Comparison of ENCODE assay signal across 26 cellular contexts in the genomic region with DNA sequence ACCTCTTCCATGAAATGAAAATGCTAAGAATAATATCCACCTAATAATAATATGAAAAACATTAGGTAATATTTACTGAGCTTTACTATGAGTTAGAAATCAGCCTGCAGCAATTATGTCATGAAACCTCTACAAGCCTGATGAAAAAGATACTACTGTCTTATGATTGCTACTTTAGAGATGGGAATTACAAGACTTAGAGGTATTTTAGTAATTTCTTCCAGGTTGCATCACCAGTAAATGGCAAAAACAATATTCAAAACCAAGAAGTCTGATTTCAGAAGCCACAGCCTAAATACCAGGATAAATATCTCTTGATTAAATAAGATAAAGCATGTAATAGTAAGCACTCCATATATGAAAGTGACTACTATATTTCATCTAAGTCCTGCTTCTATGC. TPM values are rescaled to one million over a fixed set of nuclear protein-coding genes. Genes with fewer than 3 reads are reported as not detected.
DNase-seq lines count a peak whose midpoint lies in the region; ATAC-seq and TF ChIP-seq lines count a peak whose summit lies in the region.
"Had no signal": no experiment of that assay in that cellular context is flagged by ENCODE, and none has a peak within 500 bp of the region (broad histone marks: within the 10 kb centered on the region; RNA-seq: fewer than 3 reads in every experiment).

No MANE protein-coding gene starts in this region.

- peak overlapping the region; percentile 45 for H3K27ac ChIP-seq in skeletal muscle tissue (ENCODE audit: low read depth, low read length)
- H3K27ac ChIP-seq: gastroesophageal sphincter, RWPE1, uterus had no signal

- ATAC-seq in SK-N-SH treated with all-trans-retinoic acid at 6 μM for 48 hours (peak; percentile 47), esophagus mucosa (no peak), GM21360 (IDR thresholded peaks at IDR 0.05; ENCODE audit: unreplicated experiment) (no peak)
- ATAC-seq: gastroesophageal sphincter, HCT116, sciatic nerve, WTC11 had no signal

- H3K4me3 ChIP-seq in fibroblast of mammary gland (ENCODE audit: control insufficient read depth, low read depth, low read length) (no peak overlapping the region), skeletal muscle tissue (ENCODE audit: low read length in 3 of 3) (no peak overlapping the region)
- H3K4me3 ChIP-seq: gastroesophageal sphincter, uterus had no signal

- TF ChIP-seq CTCF in fibroblast of mammary gland (conservative IDR thresholded peaks at IDR 0.05; ENCODE audit: control insufficient read depth, insufficient read depth, low read depth, low read length) = no peak

- no peaks in the 10 kb centered on the region for H3K9me3 ChIP-seq in skeletal muscle tissue (ENCODE audit: control insufficient read depth in 3 of 3, low read length in 3 of 3)
- H3K9me3 ChIP-seq: gastroesophageal sphincter, uterus had no signal

- peaks cover 8 to 22% (median 9%) of the 10 kb centered on the region in 3 donors for H3K4me1 ChIP-seq in skeletal muscle tissue (ENCODE audit: control insufficient read depth in 3 of 3, insufficient read depth in 3 of 3, low read length in 3 of 3)
- H3K4me1 ChIP-seq: uterus had no signal

- DNase-seq in EL (peak; percentile 40), fibroblast of mammary gland (ENCODE audit: low read depth) (peak; percentile 2), DMS 273 (lab: John Stamatoyannopoulos, UW; ENCODE audit: unreplicated experiment) (no peak)
- DNase-seq: activated naive CD8-positive, alpha-beta T cell treated with anti-CD3 and anti-CD28 coated beads, Interleukin-2, amount 10 ng/mL, durations not matched to agents 7 days and 5 days; Calu3; islet precursor cell; KBM-7; MM.1S; NCI-H1436 treated with DMSO at 0.1 percent for 48 hours; NCI-H2171 treated with DMSO at 0.1 percent for 48 hours; NCI-H69; T1000; uterus had no signal

- H3K9ac ChIP-seq in skeletal muscle tissue (ENCODE audit: low read depth in 1 of 3, low read length in 3 of 3) = no peak overlapping the region

- no peaks in the 10 kb centered on the region for H3K27me3 ChIP-seq in skeletal muscle tissue (ENCODE audit: control insufficient read depth in 3 of 3, insufficient read depth in 3 of 3, low read length in 3 of 3)
- H3K27me3 ChIP-seq: gastroesophageal sphincter, uterus had no signal

- H3K36me3 ChIP-seq in skeletal muscle tissue (ENCODE audit: control insufficient read depth in 3 of 3, insufficient read depth in 3 of 3, low read length in 3 of 3) = no peaks in the 10 kb centered on the region
- H3K36me3 ChIP-seq: gastroesophageal sphincter, uterus had no signal

TF ChIP-seq in SK-N-SH treated with all-trans-retinoic acid at 6 μM for 48 hours, 23 proteins besides CTCF, POLR2A, EP300 and RAD21 (continues in another document):
- no peak for TF ChIP-seq BACH2 (CRISPR knock-in tag; IDR thresholded peaks at IDR 0.05; ENCODE audit: borderline replicate concordance)
- TF ChIP-seq ISL1 (CRISPR knock-in tag; IDR thresholded peaks at IDR 0.05) = no peak
- no peak for TF ChIP-seq OSR1 (CRISPR knock-in tag; IDR thresholded peaks at IDR 0.05)
- TF ChIP-seq, protein P1, sequence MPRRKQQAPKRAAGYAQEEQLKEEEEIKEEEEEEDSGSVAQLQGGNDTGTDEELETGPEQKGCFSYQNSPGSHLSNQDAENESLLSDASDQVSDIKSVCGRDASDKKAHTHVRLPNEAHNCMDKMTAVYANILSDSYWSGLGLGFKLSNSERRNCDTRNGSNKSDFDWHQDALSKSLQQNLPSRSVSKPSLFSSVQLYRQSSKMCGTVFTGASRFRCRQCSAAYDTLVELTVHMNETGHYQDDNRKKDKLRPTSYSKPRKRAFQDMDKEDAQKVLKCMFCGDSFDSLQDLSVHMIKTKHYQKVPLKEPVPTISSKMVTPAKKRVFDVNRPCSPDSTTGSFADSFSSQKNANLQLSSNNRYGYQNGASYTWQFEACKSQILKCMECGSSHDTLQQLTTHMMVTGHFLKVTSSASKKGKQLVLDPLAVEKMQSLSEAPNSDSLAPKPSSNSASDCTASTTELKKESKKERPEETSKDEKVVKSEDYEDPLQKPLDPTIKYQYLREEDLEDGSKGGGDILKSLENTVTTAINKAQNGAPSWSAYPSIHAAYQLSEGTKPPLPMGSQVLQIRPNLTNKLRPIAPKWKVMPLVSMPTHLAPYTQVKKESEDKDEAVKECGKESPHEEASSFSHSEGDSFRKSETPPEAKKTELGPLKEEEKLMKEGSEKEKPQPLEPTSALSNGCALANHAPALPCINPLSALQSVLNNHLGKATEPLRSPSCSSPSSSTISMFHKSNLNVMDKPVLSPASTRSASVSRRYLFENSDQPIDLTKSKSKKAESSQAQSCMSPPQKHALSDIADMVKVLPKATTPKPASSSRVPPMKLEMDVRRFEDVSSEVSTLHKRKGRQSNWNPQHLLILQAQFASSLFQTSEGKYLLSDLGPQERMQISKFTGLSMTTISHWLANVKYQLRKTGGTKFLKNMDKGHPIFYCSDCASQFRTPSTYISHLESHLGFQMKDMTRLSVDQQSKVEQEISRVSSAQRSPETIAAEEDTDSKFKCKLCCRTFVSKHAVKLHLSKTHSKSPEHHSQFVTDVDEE (CRISPR knock-in tag; IDR thresholded peaks at IDR 0.05) = no peak
- TF ChIP-seq ZFP30 (CRISPR knock-in tag; IDR thresholded peaks at IDR 0.05) = no peak
- TF ChIP-seq, protein P2, sequence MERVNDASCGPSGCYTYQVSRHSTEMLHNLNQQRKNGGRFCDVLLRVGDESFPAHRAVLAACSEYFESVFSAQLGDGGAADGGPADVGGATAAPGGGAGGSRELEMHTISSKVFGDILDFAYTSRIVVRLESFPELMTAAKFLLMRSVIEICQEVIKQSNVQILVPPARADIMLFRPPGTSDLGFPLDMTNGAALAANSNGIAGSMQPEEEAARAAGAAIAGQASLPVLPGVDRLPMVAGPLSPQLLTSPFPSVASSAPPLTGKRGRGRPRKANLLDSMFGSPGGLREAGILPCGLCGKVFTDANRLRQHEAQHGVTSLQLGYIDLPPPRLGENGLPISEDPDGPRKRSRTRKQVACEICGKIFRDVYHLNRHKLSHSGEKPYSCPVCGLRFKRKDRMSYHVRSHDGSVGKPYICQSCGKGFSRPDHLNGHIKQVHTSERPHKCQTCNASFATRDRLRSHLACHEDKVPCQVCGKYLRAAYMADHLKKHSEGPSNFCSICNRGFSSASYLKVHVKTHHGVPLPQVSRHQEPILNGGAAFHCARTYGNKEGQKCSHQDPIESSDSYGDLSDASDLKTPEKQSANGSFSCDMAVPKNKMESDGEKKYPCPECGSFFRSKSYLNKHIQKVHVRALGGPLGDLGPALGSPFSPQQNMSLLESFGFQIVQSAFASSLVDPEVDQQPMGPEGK (CRISPR knock-in tag; IDR thresholded peaks at IDR 0.05; ENCODE audit: borderline replicate concordance) = no peak
- no peak for TF ChIP-seq TCF4 (CRISPR knock-in tag; IDR thresholded peaks at IDR 0.05; ENCODE audit: borderline replicate concordance)
- no peak for TF ChIP-seq GLIS3 (CRISPR knock-in tag; IDR thresholded peaks at IDR 0.05)
- TF ChIP-seq, protein P3, sequence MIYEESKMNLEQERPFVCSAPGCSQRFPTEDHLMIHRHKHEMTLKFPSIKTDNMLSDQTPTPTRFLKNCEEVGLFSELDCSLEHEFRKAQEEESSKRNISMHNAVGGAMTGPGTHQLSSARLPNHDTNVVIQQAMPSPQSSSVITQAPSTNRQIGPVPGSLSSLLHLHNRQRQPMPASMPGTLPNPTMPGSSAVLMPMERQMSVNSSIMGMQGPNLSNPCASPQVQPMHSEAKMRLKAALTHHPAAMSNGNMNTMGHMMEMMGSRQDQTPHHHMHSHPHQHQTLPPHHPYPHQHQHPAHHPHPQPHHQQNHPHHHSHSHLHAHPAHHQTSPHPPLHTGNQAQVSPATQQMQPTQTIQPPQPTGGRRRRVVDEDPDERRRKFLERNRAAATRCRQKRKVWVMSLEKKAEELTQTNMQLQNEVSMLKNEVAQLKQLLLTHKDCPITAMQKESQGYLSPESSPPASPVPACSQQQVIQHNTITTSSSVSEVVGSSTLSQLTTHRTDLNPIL (CRISPR knock-in tag; IDR thresholded peaks at IDR 0.05; ENCODE audit: low read depth) = no peak
- TF ChIP-seq ZNF8 (CRISPR knock-in tag; IDR thresholded peaks at IDR 0.05) = no peak
- TF ChIP-seq ZC3H10 (CRISPR knock-in tag; IDR thresholded peaks at IDR 0.05) = no peak
- TF ChIP-seq, protein P4, sequence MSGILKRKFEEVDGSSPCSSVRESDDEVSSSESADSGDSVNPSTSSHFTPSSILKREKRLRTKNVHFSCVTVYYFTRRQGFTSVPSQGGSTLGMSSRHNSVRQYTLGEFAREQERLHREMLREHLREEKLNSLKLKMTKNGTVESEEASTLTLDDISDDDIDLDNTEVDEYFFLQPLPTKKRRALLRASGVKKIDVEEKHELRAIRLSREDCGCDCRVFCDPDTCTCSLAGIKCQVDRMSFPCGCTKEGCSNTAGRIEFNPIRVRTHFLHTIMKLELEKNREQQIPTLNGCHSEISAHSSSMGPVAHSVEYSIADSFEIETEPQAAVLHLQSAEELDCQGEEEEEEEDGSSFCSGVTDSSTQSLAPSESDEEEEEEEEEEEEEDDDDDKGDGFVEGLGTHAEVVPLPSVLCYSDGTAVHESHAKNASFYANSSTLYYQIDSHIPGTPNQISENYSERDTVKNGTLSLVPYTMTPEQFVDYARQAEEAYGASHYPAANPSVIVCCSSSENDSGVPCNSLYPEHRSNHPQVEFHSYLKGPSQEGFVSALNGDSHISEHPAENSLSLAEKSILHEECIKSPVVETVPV (CRISPR knock-in tag; IDR thresholded peaks at IDR 0.05) = no peak
- TF ChIP-seq TOX (CRISPR knock-in tag; IDR thresholded peaks at IDR 0.05; ENCODE audit: borderline replicate concordance) = no peak
- no peak for TF ChIP-seq ARNTL (CRISPR knock-in tag; IDR thresholded peaks at IDR 0.05; ENCODE audit: borderline replicate concordance, low read depth)
- TF ChIP-seq CSDC2 (CRISPR knock-in tag; IDR thresholded peaks at IDR 0.05) = no peak
- TF ChIP-seq ZFP3 (CRISPR knock-in tag; IDR thresholded peaks at IDR 0.05) = no peak
- TF ChIP-seq SNAI2 (CRISPR knock-in tag; IDR thresholded peaks at IDR 0.05) = no peak
- TF ChIP-seq, protein P5, sequence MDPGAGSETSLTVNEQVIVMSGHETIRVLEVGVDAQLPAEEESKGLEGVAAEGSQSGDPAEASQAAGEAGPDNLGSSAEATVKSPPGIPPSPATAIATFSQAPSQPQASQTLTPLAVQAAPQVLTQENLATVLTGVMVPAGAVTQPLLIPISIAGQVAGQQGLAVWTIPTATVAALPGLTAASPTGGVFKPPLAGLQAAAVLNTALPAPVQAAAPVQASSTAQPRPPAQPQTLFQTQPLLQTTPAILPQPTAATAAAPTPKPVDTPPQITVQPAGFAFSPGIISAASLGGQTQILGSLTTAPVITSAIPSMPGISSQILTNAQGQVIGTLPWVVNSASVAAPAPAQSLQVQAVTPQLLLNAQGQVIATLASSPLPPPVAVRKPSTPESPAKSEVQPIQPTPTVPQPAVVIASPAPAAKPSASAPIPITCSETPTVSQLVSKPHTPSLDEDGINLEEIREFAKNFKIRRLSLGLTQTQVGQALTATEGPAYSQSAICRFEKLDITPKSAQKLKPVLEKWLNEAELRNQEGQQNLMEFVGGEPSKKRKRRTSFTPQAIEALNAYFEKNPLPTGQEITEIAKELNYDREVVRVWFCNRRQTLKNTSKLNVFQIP (CRISPR knock-in tag; IDR thresholded peaks at IDR 0.05; ENCODE audit: borderline replicate concordance, low read depth) = no peak

RNA-seq across cellular contexts. Expression of a gene that starts 13.8 kb away (rescaled TPM):
- total RNA-seq in skeletal muscle tissue = not detected
- total RNA-seq in esophagus mucosa = not detected
- total RNA-seq: Calu3, gastroesophageal sphincter, liver, mononuclear cell, posterior vena cava, sciatic nerve, uterus, WTC11 had no signal

RNA-seq across cellular contexts. Expression of a gene that starts 52.1 kb away (rescaled TPM):
- total RNA-seq in skeletal muscle tissue = not detected
- total RNA-seq in esophagus mucosa = not detected
- total RNA-seq: activated naive CD8-positive, alpha-beta T cell treated with anti-CD3 and anti-CD28 coated beads, Interleukin-2, amount 10 ng/mL, durations not matched to agents 7 days and 5 days; B cell; Calu3; gastroesophageal sphincter; liver; mononuclear cell; posterior vena cava; sciatic nerve; WTC11 had no signal
